Comparison of ENCODE assay signal across 13 cellular contexts in genomic region chr1:21742578-21742977, GRCh38. TPM values are rescaled to one million over a fixed set of nuclear protein-coding genes. Genes with fewer than 3 reads are reported as not detected.
DNase-seq lines count a peak whose midpoint lies in the region; ATAC-seq and TF ChIP-seq lines count a peak whose summit lies in the region.
"Had no signal": no experiment of that assay in that cellular context is flagged by ENCODE, and none has a peak within 500 bp of the region (broad histone marks: within the 10 kb centered on the region; RNA-seq: fewer than 3 reads in every experiment).

No MANE protein-coding gene starts in this region.

- no peaks in the 10 kb centered on the region for H3K9me3 ChIP-seq in left ventricle myocardium inferior (replicated peaks)
- no peaks in the 10 kb centered on the region for H3K9me3 ChIP-seq in psoas muscle

- H3K36me3 ChIP-seq in left ventricle myocardium inferior (peaks cover 68% of the 10 kb centered on the region), psoas muscle (ENCODE audit: insufficient read depth in 1 of 2, low read depth in 1 of 2) (peaks cover 0 to 59% of the 10 kb centered on the region in 2 donors)

- ATAC-seq in Right ventricle myocardium inferior, result peak; percentile 81
- peak in 3 of 4 donors; percentile 42 to 45 (median 43) for ATAC-seq in psoas muscle
- no peak for ATAC-seq in HG03432 (IDR thresholded peaks at IDR 0.05; ENCODE audit: unreplicated experiment)
- ATAC-seq in HG03342 (IDR thresholded peaks at IDR 0.05; ENCODE audit: unreplicated experiment), result no peak
- ATAC-seq: PC-3 had no signal

- H3K4me3 ChIP-seq in left ventricle myocardium inferior, result no peak overlapping the region
- H3K4me3 ChIP-seq in psoas muscle, result no peak overlapping the region
- H3K4me3 ChIP-seq: SK-N-MC had no signal

- intact Hi-C loops in Right ventricle myocardium inferior (cut with DNase I), result no loop called here
- intact Hi-C loops in left ventricle myocardium inferior (cut with micrococcal nuclease), result no loop called here
- intact Hi-C loops in psoas muscle (cut with DNase I), result no loop called here

- H3K4me1 ChIP-seq in left ventricle myocardium inferior (peaks cover 10% of the 10 kb centered on the region), psoas muscle (no peaks in the 10 kb centered on the region)

- H3K27ac ChIP-seq in left ventricle myocardium inferior (replicated peaks), result no peak overlapping the region
- H3K27ac ChIP-seq in psoas muscle, result no peak overlapping the region
- H3K27ac ChIP-seq: SK-N-MC had no signal

- H3K27me3 ChIP-seq in left ventricle myocardium inferior (ENCODE audit: low read depth) (no peaks in the 10 kb centered on the region), psoas muscle (ENCODE audit: insufficient read depth in 3 of 3, low read length in 2 of 3) (no peaks in the 10 kb centered on the region)

- DNase-seq in Right ventricle myocardium inferior (ENCODE audit: missing footprints) (no peak), left ventricle myocardium inferior (no peak), EH (ENCODE audit: low read depth) (peak; percentile 18), amniotic epithelial cell (ENCODE audit: low read depth) (peak; percentile 71), psoas muscle (no peak), NCI-H510A (lab: John Stamatoyannopoulos, UW) (no peak)
- DNase-seq: CD8-positive, alpha-beta memory T cell; NCI-H1092 treated with DMSO at 0.1 percent for 48 hours; NCI-H1694 treated with DMSO at 0.1 percent for 48 hours; PC-3 had no signal

- TF ChIP-seq CTCF in left ventricle myocardium inferior (IDR thresholded peaks at IDR 0.05; ENCODE audit: borderline replicate concordance) (no peak), psoas muscle (IDR thresholded peaks at IDR 0.05) (no peak)

- WGBS in psoas muscle, 3 donors, result 79 to 87% (median 83%) methylated on average over 2 of the region's 2 CpGs

RNA-seq across cellular contexts. Expression of gene USP48, which starts 40.4 kb away (rescaled TPM):
- total RNA-seq in Right ventricle myocardium inferior (42.7 TPM), left ventricle myocardium inferior (39.1 TPM), psoas muscle (10 to 100 TPM; 20.3 to 35.9 (median 21.4) TPM)
- polyA plus RNA-seq in psoas muscle, result 10 to 100 TPM in 2 of 3 donors, 1 to 10 TPM in 1; 9.7 to 19.9 (median 13.0) TPM

Comparison
In these comparisons a context has a peak if more than half of its experiments do, and no peak if none do; other contexts are left out.
1. ATAC-seq: peak in Right ventricle myocardium inferior (single experiment) and psoas muscle (3 of 4); none in HG03432 (single experiment) and HG03342 (single experiment).
2. DNase-seq: peak in EH (single experiment) and amniotic epithelial cell (single experiment); none in Right ventricle myocardium inferior (single experiment), left ventricle myocardium inferior (single experiment), psoas muscle (0 of 2) and NCI-H510A (single experiment).